ENCODE assay signal across 10 cellular contexts in the genomic region with DNA sequence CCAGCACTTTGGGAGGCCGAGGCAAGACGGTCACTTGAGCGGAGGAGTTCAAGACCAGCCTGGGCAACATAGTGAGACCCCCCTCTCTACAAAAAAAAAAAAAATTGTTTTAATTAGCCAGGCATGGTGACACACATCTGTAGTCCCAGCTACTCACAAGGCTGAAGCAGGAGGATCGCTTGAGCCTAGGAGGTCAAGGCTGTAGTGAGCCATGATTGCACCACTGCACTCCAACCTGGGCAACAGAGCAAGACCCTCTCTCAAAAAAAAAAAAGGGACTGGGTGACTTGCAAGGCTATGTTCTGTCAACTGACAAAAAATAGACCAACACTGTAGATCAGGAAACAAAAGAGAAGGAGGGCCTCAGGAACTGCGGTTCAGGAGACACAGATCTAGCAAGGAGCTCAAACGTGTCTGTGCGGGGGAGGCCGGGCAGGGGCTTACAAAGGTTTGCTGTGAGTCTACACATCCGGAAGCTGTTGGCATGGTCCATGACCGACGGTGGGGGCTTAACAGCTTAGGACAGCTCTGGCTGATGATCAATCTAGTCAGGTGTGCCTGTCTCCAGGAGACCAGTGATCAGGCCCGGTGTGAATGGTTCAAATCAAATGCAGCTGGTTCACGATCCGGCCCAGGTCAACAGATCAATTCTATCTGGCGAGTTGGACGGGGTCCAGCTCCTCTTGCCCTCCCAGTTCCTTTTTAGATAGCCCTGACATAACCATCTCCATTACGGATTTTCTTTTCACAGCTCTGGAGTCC. TPM values are rescaled to one million over a fixed set of nuclear protein-coding genes. Genes with fewer than 3 reads are reported as not detected.
A peak's percentile ranks its signal among the peaks of the same experiment; 100 is the strongest.
DNase-seq lines count a peak whose midpoint lies in the region; ATAC-seq and TF ChIP-seq lines count a peak whose summit lies in the region.
"Had no signal": no experiment of that assay in that cellular context is flagged by ENCODE, and none has a peak within 500 bp of the region (broad histone marks: within the 10 kb centered on the region; RNA-seq: fewer than 3 reads in every experiment).

No MANE protein-coding gene starts in this region.

- DNase-seq in GM10266 (ENCODE audit: extremely low spot score) (peak; percentile 75), GM20000 (ENCODE audit: low spot score) (peak; percentile 81), NAMALWA (ENCODE audit: low spot score) (peak; percentile 94), left lobe of liver (ENCODE audit: low spot score) (peak; percentile 75), GOT3 (lab: John Stamatoyannopoulos, UW) (no peak), HCEC 1CT (no peak), HAP-1 (ENCODE audit: low spot score in 2 of 2) (no peak)
- no peak for DNase-seq in stimulated activated naive CD4-positive, alpha-beta T cell treated with Interleukin-2 at 50 U/mL for 16 hours (lab: John Stamatoyannopoulos, UW)
- DNase-seq: activated CD8-positive, alpha-beta memory T cell treated with anti-CD3 and anti-CD28 coated beads, Interleukin-2, amount 50 U/mL, for 4 hours; SHP77 had no signal

- ATAC-seq in left lobe of liver = peak; percentile 59

- H3K9me3 ChIP-seq in HAP-1 = peaks cover 5% of the 10 kb centered on the region; the same call in 1 of the 2 replicates

- no peak overlapping the region for H3K4me3 ChIP-seq in HAP-1

- no peak for TF ChIP-seq CTCF in GM10266 (IDR thresholded peaks at IDR 0.05; ENCODE audit: control insufficient read depth, insufficient read depth, low read depth, missing control alignments)
- TF ChIP-seq CTCF in GM20000 (IDR thresholded peaks at IDR 0.05; ENCODE audit: extremely low read depth, missing control alignments) = no peak

- no peaks in the 10 kb centered on the region for H3K4me1 ChIP-seq in HAP-1

- no peaks in the 10 kb centered on the region for H3K36me3 ChIP-seq in HAP-1 (replicated peaks)

- in situ Hi-C loops in HAP-1 (cut with MboI; ENCODE audit: low sequenced_read_pairs) = no loop called here

- H3K27me3 ChIP-seq in HAP-1 (ENCODE audit: low read depth) = no peaks in the 10 kb centered on the region

RNA-seq across cellular contexts. Expression of gene INF2, which starts 31.7 kb away (rescaled TPM):
- 63.1 TPM for total RNA-seq in left lobe of liver

RNA-seq across cellular contexts. Expression of gene TMEM179, which starts 53.2 kb away (rescaled TPM):
- 0.30 TPM for total RNA-seq in left lobe of liver

Comparison
In these comparisons a context has a peak if more than half of its experiments do, and no peak if none do; other contexts are left out.
1. DNase-seq: peak in GM10266 (single experiment), GM20000 (single experiment), NAMALWA (single experiment) and left lobe of liver (single experiment); none in GOT3 (single experiment), stimulated activated naive CD4-positive, alpha-beta T cell treated with Interleukin-2 at 50 U/mL for 16 hours (single experiment), HCEC 1CT (single experiment) and HAP-1 (0 of 2).